Comparison of ENCODE assay signal across 26 cellular contexts in genomic region chr18:76894947-76895346, GRCh38.
"Had no signal": no experiment of that assay in that cellular context is flagged by ENCODE, and none has a peak within 500 bp of the region (broad histone marks: within the 10 kb centered on the region; RNA-seq: fewer than 3 reads in every experiment).

No MANE protein-coding gene starts in this region.

- H3K9ac ChIP-seq: parathyroid adenoma had no signal

- H3K27me3 ChIP-seq: right atrium auricular region, suprapubic skin, tibial artery, upper lobe of left lung, vagina had no signal

- DNase-seq: hippocampal formation; kidney glomerular epithelial cell; left cardiac atrium; lower lobe of right lung; mammary epithelial cell; mesenchymal stem cell; naive thymus-derived CD8-positive, alpha-beta T cell; nucleus accumbens; stimulated activated CD4-positive, alpha-beta T cell treated with anti-CD3 and anti-CD28 coated beads, Interleukin-12 subunit alpha, Interleukin-12 subunit beta, amount 100 ng/mL, for 4 hours; stimulated activated CD4-positive, alpha-beta T cell treated with anti-CD3 and anti-CD28 coated beads, Interleukin-15, amount 100 ng/mL, for 24 hours; stimulated activated CD4-positive, alpha-beta T cell treated with anti-CD3 and anti-CD28 coated beads, Interleukin-2, amount 100 ng/mL, for 24 hours; stimulated activated CD4-positive, alpha-beta T cell treated with anti-CD3 and anti-CD28 coated beads, Interleukin-4, amount 100 ng/mL, for 1 hour; stimulated activated naive CD4-positive, alpha-beta T cell; tibial artery had no signal

- H3K79me2 ChIP-seq: parathyroid adenoma had no signal

- H3K4me1 ChIP-seq: lower lobe of right lung, parathyroid adenoma, right atrium auricular region, suprapubic skin, tibial artery, upper lobe of left lung, vagina had no signal

- H3K4me1 Mint-ChIP-seq: naive thymus-derived CD8-positive, alpha-beta T cell; nephron; stimulated activated effector memory CD8-positive, alpha-beta T cell treated with anti-CD3 and anti-CD28 coated beads, Interleukin-12 subunit alpha, Interleukin-12 subunit beta, amount 100 ng/mL, for 72 hours had no signal

- H3K4me3 Mint-ChIP-seq: naive thymus-derived CD8-positive, alpha-beta T cell; nephron; stimulated activated effector memory CD8-positive, alpha-beta T cell treated with anti-CD3 and anti-CD28 coated beads, Interleukin-12 subunit alpha, Interleukin-12 subunit beta, amount 100 ng/mL, for 72 hours; stimulated activated naive CD8-positive, alpha-beta T cell treated with anti-CD3 and anti-CD28 coated beads, Interleukin-15, Interleukin-2, amounts not matched to agents 100 ng/mL and 50 ng/mL, for 24 hours had no signal

- H3K9me3 ChIP-seq: lower lobe of right lung, right atrium auricular region, suprapubic skin, thoracic aorta, tibial artery, upper lobe of left lung, vagina had no signal

- H3K27ac ChIP-seq: lower lobe of right lung, parathyroid adenoma, right atrium auricular region, skin epidermis, suprapubic skin, thoracic aorta, tibial artery, upper lobe of left lung, vagina had no signal

- ATAC-seq: left cardiac atrium; left lobe of liver; naive thymus-derived CD8-positive, alpha-beta T cell; sciatic nerve; stimulated activated effector memory CD8-positive, alpha-beta T cell treated with anti-CD3 and anti-CD28 coated beads, Interleukin-12 subunit alpha, Interleukin-12 subunit beta, amount 100 ng/mL, for 72 hours had no signal

- H2AFZ ChIP-seq: parathyroid adenoma had no signal

- H3K27ac Mint-ChIP-seq: naive thymus-derived CD8-positive, alpha-beta T cell; nephron; stimulated activated effector memory CD8-positive, alpha-beta T cell treated with anti-CD3 and anti-CD28 coated beads, Interleukin-12 subunit alpha, Interleukin-12 subunit beta, amount 100 ng/mL, for 72 hours; stimulated activated naive CD8-positive, alpha-beta T cell treated with anti-CD3 and anti-CD28 coated beads, Interleukin-15, Interleukin-2, amounts not matched to agents 100 ng/mL and 50 ng/mL, for 24 hours had no signal

- H3K9me3 Mint-ChIP-seq: naive thymus-derived CD8-positive, alpha-beta T cell; stimulated activated effector memory CD8-positive, alpha-beta T cell treated with anti-CD3 and anti-CD28 coated beads, Interleukin-12 subunit alpha, Interleukin-12 subunit beta, amount 100 ng/mL, for 72 hours; stimulated activated naive CD8-positive, alpha-beta T cell treated with anti-CD3 and anti-CD28 coated beads, Interleukin-15, Interleukin-2, amounts not matched to agents 100 ng/mL and 50 ng/mL, for 24 hours had no signal

- H3K27me3 Mint-ChIP-seq: naive thymus-derived CD8-positive, alpha-beta T cell; stimulated activated naive CD8-positive, alpha-beta T cell treated with anti-CD3 and anti-CD28 coated beads, Interleukin-15, Interleukin-2, amounts not matched to agents 100 ng/mL and 50 ng/mL, for 24 hours had no signal

- H3K4me3 ChIP-seq: lower lobe of right lung, right atrium auricular region, skin epidermis, suprapubic skin, thoracic aorta, tibial artery, upper lobe of left lung, vagina had no signal
